Comparison of ENCODE assay signal across 10 cellular contexts in genomic region chr15:51727141-51727897, GRCh38. TPM values are rescaled to one million over a fixed set of nuclear protein-coding genes. Genes with fewer than 3 reads are reported as not detected.
DNase-seq lines count a peak whose midpoint lies in the region; ATAC-seq and TF ChIP-seq lines count a peak whose summit lies in the region.
"Had no signal": no experiment of that assay in that cellular context is flagged by ENCODE, and none has a peak within 500 bp of the region (broad histone marks: within the 10 kb centered on the region; RNA-seq: fewer than 3 reads in every experiment).

No MANE protein-coding gene starts in this region.

- no peak overlapping the region for H3K27ac ChIP-seq in suprapubic skin

- H3K4me3 ChIP-seq in BJ (ENCODE audit: low read depth, low read length) = no peak overlapping the region
- no peak overlapping the region for H3K4me3 ChIP-seq in GM12875 (ENCODE audit: low read depth, low read length)
- H3K4me3 ChIP-seq in suprapubic skin = no peak overlapping the region

- TF ChIP-seq POLR2A in suprapubic skin (IDR thresholded peaks at IDR 0.05) = no peak

- H3K9me3 Mint-ChIP-seq in WTC11 (no peaks in the 10 kb centered on the region), memory B cell (no peaks in the 10 kb centered on the region), nephron progenitor cell (no peaks in the 10 kb centered on the region)

- peaks cover 37% of the 10 kb centered on the region for H3K4me1 ChIP-seq in suprapubic skin

- no peak for TF ChIP-seq EP300 in suprapubic skin (IDR thresholded peaks at IDR 0.05)

- WGBS in suprapubic skin = 85% methylated on average over 4 of the region's 4 CpGs

- H3K9me3 ChIP-seq in suprapubic skin = no peaks in the 10 kb centered on the region

- H3K36me3 Mint-ChIP-seq in WTC11 (no peaks in the 10 kb centered on the region), memory B cell (peaks cover 10% of the 10 kb centered on the region), nephron progenitor cell (ENCODE audit: low read depth) (no peaks in the 10 kb centered on the region)

- TF ChIP-seq CTCF in BJ (IDR thresholded peaks at IDR 0.05; ENCODE audit: insufficient read depth, low read depth, low read length) (peak; percentile 28; the same call in 1 of the 2 replicates), GM12875 (IDR thresholded peaks at IDR 0.05; ENCODE audit: borderline replicate concordance, insufficient read depth, low read depth, low read length) (peak; percentile 40; the same call in 1 of the 2 replicates), WTC11 (IDR thresholded peaks at IDR 0.05) (no peak), nephron progenitor cell (IDR thresholded peaks at IDR 0.05) (no peak), suprapubic skin (IDR thresholded peaks at IDR 0.05) (no peak)

- H3K27me3 Mint-ChIP-seq in WTC11 (ENCODE audit: low read depth) = no peaks in the 10 kb centered on the region
- H3K27me3 Mint-ChIP-seq in memory B cell = no peaks in the 10 kb centered on the region
- H3K27me3 Mint-ChIP-seq in nephron progenitor cell (ENCODE audit: low read depth, poor library complexity) = peaks cover 7% of the 10 kb centered on the region

- CTCF ChIA-PET in BJ (lab: Yijun Ruan, JAX) = interaction anchor here (0.7 to 1.0 kb wide), 3 partner anchors 10 to 24 kb away, joined by 3 to 4 read pairs (median 3); partner anchors contain the start of gene LYSMD2
- CTCF ChIA-PET in WTC11 (lab: Charles Lee) = interaction anchor here (1.7 kb wide), 1 partner anchor 77 kb away, joined by 4 read pairs; no protein-coding TSS in a partner anchor

- DNase-seq in BJ (ENCODE audit: low read depth) (no peak), WTC11 (ENCODE audit: low spot score) (no peak), memory B cell (ENCODE audit: low spot score in 2 of 2) (no peak), nephron progenitor cell (no peak), NCI-H510A (lab: John Stamatoyannopoulos, UW) (no peak), suprapubic skin (ENCODE audit: low spot score in 2 of 2) (no peak)
- DNase-seq: NCI-H1694 had no signal

- no peaks in the 10 kb centered on the region for H3K27me3 ChIP-seq in BJ (ENCODE audit: control insufficient read depth, insufficient read depth, low read length)
- no peaks in the 10 kb centered on the region for H3K27me3 ChIP-seq in suprapubic skin

- peaks cover 43% of the 10 kb centered on the region for H3K4me1 Mint-ChIP-seq in WTC11
- peaks cover 46% of the 10 kb centered on the region for H3K4me1 Mint-ChIP-seq in memory B cell
- H3K4me1 Mint-ChIP-seq in nephron progenitor cell = peaks cover 14% of the 10 kb centered on the region

- H3K27ac Mint-ChIP-seq in WTC11 (0 out of 2 replicates have a peak overlapping the region, but pooled peaks have one; percentile 46), memory B cell (peak overlapping the region; percentile 10), nephron progenitor cell (no peak overlapping the region)

- H3K4me3 Mint-ChIP-seq in WTC11 (no peak overlapping the region), memory B cell (no peak overlapping the region), nephron progenitor cell (no peak overlapping the region)

- POLR2A ChIA-PET in BJ (lab: Charles Lee) = no interaction called here
- POLR2A ChIA-PET in WTC11 (lab: Charles Lee) = no interaction called here

- ATAC-seq in WTC11 (no peak), memory B cell (ENCODE audit: low read depth) (no peak), HG02623 (IDR thresholded peaks at IDR 0.05; ENCODE audit: unreplicated experiment) (no peak)

- H3K36me3 ChIP-seq in BJ (ENCODE audit: control insufficient read depth, insufficient read depth, low read length) (no peaks in the 10 kb centered on the region), suprapubic skin (no peaks in the 10 kb centered on the region)

TF ChIP-seq in WTC11, 78 proteins besides CTCF, POLR2A, EP300 and RAD21 (continues in another document):
- no peak for TF ChIP-seq MAX (CRISPR knock-in tag; IDR thresholded peaks at IDR 0.05)
- TF ChIP-seq ATF2 (CRISPR knock-in tag; IDR thresholded peaks at IDR 0.05; ENCODE audit: borderline replicate concordance, low read depth) = no peak
- no peak for TF ChIP-seq TEAD4 (CRISPR knock-in tag; IDR thresholded peaks at IDR 0.05)
- TF ChIP-seq CDX4 (CRISPR knock-in tag; IDR thresholded peaks at IDR 0.05; ENCODE audit: borderline replicate concordance) = no peak
- TF ChIP-seq SMAD3 (CRISPR knock-in tag; IDR thresholded peaks at IDR 0.05; ENCODE audit: borderline replicate concordance) = no peak
- TF ChIP-seq MXD4 (CRISPR knock-in tag; IDR thresholded peaks at IDR 0.05; ENCODE audit: borderline replicate concordance) = no peak
- no peak for TF ChIP-seq FOXJ3 (CRISPR knock-in tag; IDR thresholded peaks at IDR 0.05; ENCODE audit: borderline replicate concordance)
- TF ChIP-seq SMAD4 (CRISPR knock-in tag; IDR thresholded peaks at IDR 0.05) = no peak
- no peak for TF ChIP-seq RELA (CRISPR knock-in tag; IDR thresholded peaks at IDR 0.05; ENCODE audit: borderline replicate concordance)
- no peak for TF ChIP-seq JUN (CRISPR knock-in tag; IDR thresholded peaks at IDR 0.05)
- TF ChIP-seq ZNF532 (CRISPR knock-in tag; IDR thresholded peaks at IDR 0.05; ENCODE audit: borderline replicate concordance) = no peak

RNA-seq across cellular contexts. Expression of gene LYSMD2, which starts 10.1 kb away (rescaled TPM):
- polyA plus RNA-seq in BJ (2011; rRNA removed) = 3.4 and 5.8 TPM in 2 replicates
- 0.43 and 0.82 TPM in 2 replicates for polyA minus RNA-seq in BJ (2011; rRNA and poly(A)+ RNA removed)
- total RNA-seq in WTC11 (2021) (2.2 to 2.7 TPM (median 2.6 TPM) in 3 replicates), suprapubic skin (10 to 100 TPM in 2 of 4 donors, 1 to 10 TPM in 2; 8.8 to 16.1 (median 10.2) TPM)

RNA-seq across cellular contexts. Expression of gene TMOD2, which starts 24.1 kb away (rescaled TPM):
- 1.1 and 2.2 TPM in 2 replicates for polyA plus RNA-seq in BJ (2011; rRNA removed)
- 0.81 and 1.5 TPM in 2 replicates for polyA minus RNA-seq in BJ (2011; rRNA and poly(A)+ RNA removed)
- total RNA-seq in WTC11 (2021) (3.3 to 3.6 TPM (median 3.6 TPM) in 3 replicates), suprapubic skin (10 to 100 TPM in 2 of 4 donors, 1 to 10 TPM in 2; 7.8 to 18.7 (median 9.5) TPM)

RNA-seq across cellular contexts. Expression of gene SCG3, which starts 46.0 kb away (rescaled TPM):
- polyA plus RNA-seq in BJ (2011; rRNA removed) = not detected in 2 replicates
- polyA minus RNA-seq in BJ (2011; rRNA and poly(A)+ RNA removed) = not detected in 2 replicates
- total RNA-seq in WTC11 (2021) (31.5 to 32.3 TPM (median 32.1 TPM) in 3 replicates), suprapubic skin (not detected)
- total RNA-seq: activated CD8-positive, alpha-beta memory T cell treated with anti-CD3 and anti-CD28 coated beads for 36 hours had no signal

Comparison
In these comparisons a context has a peak if more than half of its experiments do, and no peak if none do; other contexts are left out.
1. CTCF ChIP-seq: peak in BJ (single experiment) and GM12875 (single experiment); none in WTC11 (single experiment), nephron progenitor cell (single experiment) and suprapubic skin (0 of 2).
2. RNA of gene SCG3, which starts 46.0 kb away (total RNA-seq): 31.5 to 32.3 TPM in WTC11; not detected in suprapubic skin; every median in the first group is over 10 times any median in the second.